8 cellular contexts compared by ENCODE assay signal in the genomic region with DNA sequence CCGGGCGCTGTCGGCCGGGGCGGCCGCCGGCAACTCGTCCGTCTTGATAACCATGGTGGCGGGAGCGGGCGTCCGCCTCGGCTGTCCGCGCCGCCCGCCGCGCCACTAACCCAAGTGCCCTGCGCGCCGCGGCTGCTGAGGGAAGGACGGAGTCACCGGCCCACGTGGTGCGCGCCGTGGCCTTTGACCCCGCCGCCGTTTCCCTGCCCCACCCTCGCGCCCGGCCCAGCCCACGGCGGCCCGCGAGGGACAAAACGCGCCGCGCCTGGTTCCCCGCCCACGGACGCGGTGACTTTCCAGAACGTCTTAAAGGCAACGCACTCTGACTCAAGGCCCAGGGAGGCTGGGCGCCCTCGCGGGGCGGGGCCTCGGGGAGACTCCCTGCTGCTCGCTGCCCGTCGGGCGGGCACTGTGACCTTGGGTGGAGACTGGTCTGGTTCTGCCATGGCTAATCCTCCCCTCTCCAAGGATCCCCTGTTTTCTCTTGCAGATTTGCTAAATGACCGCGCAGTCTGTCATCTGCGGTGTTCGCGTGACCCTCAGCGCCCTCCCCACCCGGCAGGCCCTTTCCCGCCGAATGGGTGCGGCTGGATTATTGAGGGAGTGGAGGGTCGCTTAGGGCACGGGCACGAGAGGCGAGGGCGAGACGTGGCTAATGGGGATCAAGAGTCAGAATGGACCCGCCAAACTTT. TPM values are rescaled to one million over a fixed set of nuclear protein-coding genes. Genes with fewer than 3 reads are reported as not detected.
DNase-seq lines count a peak whose midpoint lies in the region; ATAC-seq and TF ChIP-seq lines count a peak whose summit lies in the region.

TSS of gene CLUH (minus strand) at position 157 of the 692 bp plus-strand sequence. CDS start at position 54, 103 bp downstream.

- CTCF ChIA-PET in RWPE1 (lab: Yijun Ruan, JAX): no interaction called here

- no peaks in the 10 kb centered on the region for H3K27me3 Mint-ChIP-seq in activated T-helper 17 cell treated with anti-CD3 and anti-CD28 coated beads, Interleukin-2, amount 50 U/mL, for 72 hours
- H3K27me3 Mint-ChIP-seq in natural killer cell (ENCODE audit: low read depth in 2 of 2): no peaks in the 10 kb centered on the region

- peak within 1 kb of the TSS; percentile 93 for H3K4me3 ChIP-seq in Karpas-422 (ENCODE audit: low read length)
- H3K4me3 ChIP-seq in fibroblast of mammary gland (ENCODE audit: control insufficient read depth, low read depth, low read length): peak within 1 kb of the TSS; percentile 82

- intact Hi-C loops in natural killer cell (cut with micrococcal nuclease): no loop called here

- peak; percentile 99 for DNase-seq in Daoy (ENCODE audit: low read depth)
- DNase-seq in Karpas-422: peak; percentile 97
- peak; percentile 92 for DNase-seq in RWPE1 (ENCODE audit: low spot score)
- DNase-seq in fibroblast of mammary gland (ENCODE audit: low read depth): peak; percentile 97
- peak; percentile 96 for DNase-seq in natural killer cell
- peak; percentile 86 to 95 (median 94) for DNase-seq in stimulated activated naive CD4-positive, alpha-beta T cell (lab: John Stamatoyannopoulos, UW)

- peaks cover 42% of the 10 kb centered on the region for H4K20me1 ChIP-seq in Karpas-422 (ENCODE audit: insufficient read depth, low read depth, low read length)

- peak within 1 kb of the TSS; percentile 92 for H3K9ac ChIP-seq in Karpas-422 (ENCODE audit: low read length)

- POLR2A ChIA-PET in RWPE1 (lab: Yijun Ruan, JAX; ENCODE audit: low non-redundant PET): no interaction called here

- H3K79me2 ChIP-seq in Karpas-422 (ENCODE audit: low read length): peaks cover 50% of the 10 kb centered on the region

- H3K4me2 ChIP-seq in Karpas-422 (ENCODE audit: low read depth, low read length, poor library complexity, severe bottlenecking): peak within 1 kb of the TSS; percentile 89

- H3K9me3 Mint-ChIP-seq in activated T-helper 17 cell treated with anti-CD3 and anti-CD28 coated beads, Interleukin-2, amount 50 U/mL, for 72 hours: no peaks in the 10 kb centered on the region
- H3K9me3 Mint-ChIP-seq in natural killer cell: no peaks in the 10 kb centered on the region

- no peaks in the 10 kb centered on the region; the same call in 1 of the 2 replicates for H3K36me3 ChIP-seq in Karpas-422 (ENCODE audit: insufficient read depth, low read length)

- H3K4me1 ChIP-seq in Karpas-422 (ENCODE audit: low read length): peaks cover 30% of the 10 kb centered on the region

- H3K36me3 Mint-ChIP-seq in activated T-helper 17 cell treated with anti-CD3 and anti-CD28 coated beads, Interleukin-2, amount 50 U/mL, for 72 hours (ENCODE audit: low read depth): peaks cover 9% of the 10 kb centered on the region
- no peaks in the 10 kb centered on the region for H3K36me3 Mint-ChIP-seq in natural killer cell

- no peaks in the 10 kb centered on the region for H3K9me3 ChIP-seq in Karpas-422 (ENCODE audit: low read length)

- H2AFZ ChIP-seq in Karpas-422 (ENCODE audit: low read length): peak within 1 kb of the TSS; percentile 84; the same call in 1 of the 2 replicates

- peak within 1 kb of the TSS; percentile 96 for H3K4me3 Mint-ChIP-seq in activated T-helper 17 cell treated with anti-CD3 and anti-CD28 coated beads, Interleukin-2, amount 50 U/mL, for 72 hours
- peak within 1 kb of the TSS; percentile 81 for H3K4me3 Mint-ChIP-seq in natural killer cell

- no peaks in the 10 kb centered on the region for H3K9me2 ChIP-seq in Karpas-422 (replicated peaks; ENCODE audit: insufficient read depth, low read length)

- no peak for TF ChIP-seq CTCF in RWPE1 (conservative IDR thresholded peaks at IDR 0.05; ENCODE audit: low read depth)
- TF ChIP-seq CTCF in fibroblast of mammary gland (conservative IDR thresholded peaks at IDR 0.05; ENCODE audit: control insufficient read depth, insufficient read depth, low read depth, low read length): no peak
- no peak for TF ChIP-seq CTCF in natural killer cell (IDR thresholded peaks at IDR 0.05)

- ATAC-seq in GM21825 (IDR thresholded peaks at IDR 0.05; ENCODE audit: unreplicated experiment): peak; percentile 56
- peak; percentile 97 for ATAC-seq in activated T-helper 17 cell treated with anti-CD3 and anti-CD28 coated beads, Interleukin-2, amount 50 U/mL, for 72 hours (replicated peaks)
- peak; percentile 93 to 96 (median 93) for ATAC-seq in natural killer cell

- H3K27ac ChIP-seq in Karpas-422 (ENCODE audit: low read length) (peak within 1 kb of the TSS; percentile 64), RWPE1 (peak within 1 kb of the TSS; percentile 85)

- H3K27ac Mint-ChIP-seq in activated T-helper 17 cell treated with anti-CD3 and anti-CD28 coated beads, Interleukin-2, amount 50 U/mL, for 72 hours: peak within 1 kb of the TSS; percentile 93
- H3K27ac Mint-ChIP-seq in natural killer cell: peak within 1 kb of the TSS; percentile 53 to 81

- H3K27me3 ChIP-seq in Karpas-422 (ENCODE audit: low read length): no peaks in the 10 kb centered on the region

- peaks cover 23% of the 10 kb centered on the region for H3K4me1 Mint-ChIP-seq in activated T-helper 17 cell treated with anti-CD3 and anti-CD28 coated beads, Interleukin-2, amount 50 U/mL, for 72 hours
- H3K4me1 Mint-ChIP-seq in natural killer cell: peaks cover 26 to 39% of the 10 kb centered on the region in 2 donors

RNA-seq across cellular contexts. Expression of gene CLUH, which starts in this region (rescaled TPM):
- total RNA-seq in Daoy (2014; rRNA removed; shearing (Covaris generic)): 41.2 and 47.9 TPM in 2 replicates
- 39.1 and 67.3 TPM in 2 replicates for total RNA-seq in Karpas-422 (2014; rRNA removed; shearing (Covaris generic); ENCODE audit: low replicate concordance)
- 100 to 1,000 TPM in 1 of 2 donors, 10 to 100 TPM in 1; 49.5 to 122 TPM for total RNA-seq in activated T-helper 17 cell treated with anti-CD3 and anti-CD28 coated beads, Interleukin-2, amount 50 U/mL, for 72 hours
- total RNA-seq in natural killer cell: 10 to 100 TPM; 34.6 to 43.5 (median 42.1) TPM

Comparison
In these comparisons a context has a peak if more than half of its experiments do, and no peak if none do; other contexts are left out.
1. Peak in every context shown above with its lines: DNase-seq, ATAC-seq, H3K4me3 ChIP-seq and H3K27ac ChIP-seq.